26 cellular contexts compared by ENCODE assay signal in genomic region chr6:4240148-4240547, GRCh38.
"Had no signal": no experiment of that assay in that cellular context is flagged by ENCODE, and none has a peak within 500 bp of the region (broad histone marks: within the 10 kb centered on the region; RNA-seq: fewer than 3 reads in every experiment).

No MANE protein-coding gene starts in this region.

- DNase-seq: activated CD4-positive, alpha-beta memory T cell treated with anti-CD3 and anti-CD28 coated beads for 36 hours; activated CD4-positive, alpha-beta T cell treated with anti-CD3 and anti-CD28 coated beads for 36 hours; activated CD4-positive, alpha-beta T cell treated with anti-CD3 and anti-CD28 coated beads, Interleukin-2, amount 10 ng/mL, durations not matched to agents 24 days and 14 days; activated CD4-positive, CD25-positive, alpha-beta regulatory T cell; activated CD4-positive, CD25-positive, alpha-beta regulatory T cell treated with anti-CD3 and anti-CD28 coated beads, Interleukin-2, amount 50 U/mL, for 72 hours; activated CD8-positive, alpha-beta memory T cell treated with anti-CD3 and anti-CD28 coated beads, Interleukin-2, amount 10 ng/mL, durations not matched to agents 7 days and 5 days; activated CD8-positive, alpha-beta memory T cell treated with anti-CD3 and anti-CD28 coated beads, Interleukin-2, amount 50 U/mL, for 4 hours; activated CD8-positive, alpha-beta T cell treated with anti-CD3 and anti-CD28 coated beads, Interleukin-2, amount 10 ng/mL, durations not matched to agents 7 days and 5 days; activated effector memory CD4-positive, alpha-beta T cell treated with anti-CD3 and anti-CD28 coated beads, Interleukin-2, amount 50 U/mL, for 16 hours; activated naive CD4-positive, alpha-beta T cell treated with anti-CD3 and anti-CD28 coated beads for 36 hours; activated naive CD8-positive, alpha-beta T cell treated with anti-CD3 and anti-CD28 coated beads for 36 hours; activated naive CD8-positive, alpha-beta T cell treated with anti-CD3 and anti-CD28 coated beads, Interleukin-2, amount 50 U/mL, for 24 hours; activated T-cell treated with anti-CD3 and anti-CD28 coated beads, Interleukin-2, amount 50 U/mL, for 1 hour; activated T-cell treated with anti-CD3 and anti-CD28 coated beads, Interleukin-2, amount 50 U/mL, for 48 hours; adrenal gland; central memory CD4-positive, alpha-beta T cell; cerebellar nuclear complex; colonic mucosa; effector CD8-positive, alpha-beta T cell; foreskin melanocyte; T-helper 2 cell had no signal

- ATAC-seq: activated CD4-positive, alpha-beta T cell treated with anti-CD3 and anti-CD28 coated beads for 36 hours; activated CD8-positive, alpha-beta memory T cell treated with anti-CD3 and anti-CD28 coated beads, Interleukin-2, amount 10 ng/mL, durations not matched to agents 7 days and 5 days; activated CD8-positive, alpha-beta T cell treated with anti-CD3 and anti-CD28 coated beads, Interleukin-2, amount 10 ng/mL, durations not matched to agents 7 days and 5 days; activated naive CD8-positive, alpha-beta T cell treated with anti-CD3 and anti-CD28 coated beads, Interleukin-2, amount 50 U/mL, for 24 hours; esophagus mucosa; gastroesophageal sphincter had no signal

- H3K36me3 ChIP-seq: adrenal gland, ascending aorta, breast epithelium, cardiac muscle cell, colonic mucosa, gastroesophageal sphincter had no signal

- H3K4me3 ChIP-seq: adrenal gland, ascending aorta, breast epithelium, cardiac muscle cell, colonic mucosa, gastroesophageal sphincter had no signal

- H3K27me3 ChIP-seq: adrenal gland, ascending aorta, breast epithelium, cardiac muscle cell, colonic mucosa, gastroesophageal sphincter had no signal

- H3K4me1 ChIP-seq: adrenal gland, ascending aorta, breast epithelium, colonic mucosa, gastroesophageal sphincter had no signal

- H3K9me3 ChIP-seq: ascending aorta, colonic mucosa had no signal

- H3K27ac ChIP-seq: adrenal gland, ascending aorta, breast epithelium, cardiac muscle cell, colonic mucosa, gastroesophageal sphincter had no signal
